ENCODE assay signal across 20 cellular contexts in genomic region chr6:142246960-142247359, GRCh38.
A peak's percentile ranks its signal among the peaks of the same experiment; 100 is the strongest.
DNase-seq lines count a peak whose midpoint lies in the region; ATAC-seq and FAIRE-seq lines count a peak whose summit lies in the region.
"Had no signal": no experiment of that assay in that cellular context is flagged by ENCODE, and none has a peak within 500 bp of the region (broad histone marks: within the 10 kb centered on the region; RNA-seq: fewer than 3 reads in every experiment).

No MANE protein-coding gene starts in this region.

- FAIRE-seq in HTR-8/SVneo (lab: Jason Lieb, UNC): no peak
- FAIRE-seq: G401.6 had no signal

- H3K27ac Mint-ChIP-seq in activated naive CD8-positive, alpha-beta T cell treated with anti-CD3 and anti-CD28 coated beads, Interleukin-2, amount 50 U/mL, for 24 hours: no peak overlapping the region
- H3K27ac Mint-ChIP-seq: activated CD4-positive, alpha-beta T cell treated with anti-CD3 and anti-CD28 coated beads, Interleukin-2, amount 10 ng/mL, durations not matched to agents 24 days and 14 days; activated naive CD8-positive, alpha-beta T cell treated with anti-CD3 and anti-CD28 coated beads, Interleukin-2, amount 10 ng/mL, durations not matched to agents 7 days and 5 days; type B pancreatic cell had no signal

- ATAC-seq in GM18519 (IDR thresholded peaks at IDR 0.05; ENCODE audit: low FRiP score, unreplicated experiment) (peak; percentile 73), GM21367 (IDR thresholded peaks at IDR 0.05; ENCODE audit: unreplicated experiment) (peak; percentile 46), HG02884 (IDR thresholded peaks at IDR 0.05; ENCODE audit: unreplicated experiment) (peak; percentile 86), HG03521 (IDR thresholded peaks at IDR 0.05; ENCODE audit: unreplicated experiment) (peak; percentile 51)
- no peak for ATAC-seq in activated naive CD8-positive, alpha-beta T cell treated with anti-CD3 and anti-CD28 coated beads, Interleukin-2, amount 50 U/mL, for 24 hours

- H3K27me3 Mint-ChIP-seq in activated naive CD8-positive, alpha-beta T cell treated with anti-CD3 and anti-CD28 coated beads, Interleukin-2, amount 50 U/mL, for 24 hours: no peaks in the 10 kb centered on the region
- H3K27me3 Mint-ChIP-seq: type B pancreatic cell had no signal

- no peak overlapping the region for H3K4me3 Mint-ChIP-seq in activated naive CD8-positive, alpha-beta T cell treated with anti-CD3 and anti-CD28 coated beads, Interleukin-2, amount 50 U/mL, for 24 hours
- H3K4me3 Mint-ChIP-seq: activated CD4-positive, alpha-beta T cell treated with anti-CD3 and anti-CD28 coated beads, Interleukin-2, amount 10 ng/mL, durations not matched to agents 24 days and 14 days; activated naive CD8-positive, alpha-beta T cell treated with anti-CD3 and anti-CD28 coated beads, Interleukin-2, amount 10 ng/mL, durations not matched to agents 7 days and 5 days; type B pancreatic cell had no signal

- H3K4me1 Mint-ChIP-seq in activated naive CD8-positive, alpha-beta T cell treated with anti-CD3 and anti-CD28 coated beads, Interleukin-2, amount 50 U/mL, for 24 hours: no peaks in the 10 kb centered on the region
- H3K4me1 Mint-ChIP-seq: activated CD4-positive, alpha-beta T cell treated with anti-CD3 and anti-CD28 coated beads, Interleukin-2, amount 10 ng/mL, durations not matched to agents 24 days and 14 days; activated naive CD8-positive, alpha-beta T cell treated with anti-CD3 and anti-CD28 coated beads, Interleukin-2, amount 10 ng/mL, durations not matched to agents 7 days and 5 days had no signal

- no peaks in the 10 kb centered on the region for H3K36me3 Mint-ChIP-seq in activated naive CD8-positive, alpha-beta T cell treated with anti-CD3 and anti-CD28 coated beads, Interleukin-2, amount 50 U/mL, for 24 hours (ENCODE audit: low read depth)
- H3K36me3 Mint-ChIP-seq: activated naive CD8-positive, alpha-beta T cell treated with anti-CD3 and anti-CD28 coated beads, Interleukin-2, amount 10 ng/mL, durations not matched to agents 7 days and 5 days; type B pancreatic cell had no signal

- H3K9me3 Mint-ChIP-seq in activated naive CD8-positive, alpha-beta T cell treated with anti-CD3 and anti-CD28 coated beads, Interleukin-2, amount 50 U/mL, for 24 hours: no peaks in the 10 kb centered on the region
- H3K9me3 Mint-ChIP-seq: activated CD4-positive, alpha-beta T cell treated with anti-CD3 and anti-CD28 coated beads, Interleukin-2, amount 10 ng/mL, durations not matched to agents 24 days and 14 days; activated naive CD8-positive, alpha-beta T cell treated with anti-CD3 and anti-CD28 coated beads, Interleukin-2, amount 10 ng/mL, durations not matched to agents 7 days and 5 days; type B pancreatic cell had no signal

- DNase-seq in activated naive CD8-positive, alpha-beta T cell treated with anti-CD3 and anti-CD28 coated beads, Interleukin-2, amount 50 U/mL, for 24 hours: no peak
- DNase-seq in HTR-8/SVneo (ENCODE audit: insufficient read length, low spot score) (no peak), D341Med (ENCODE audit: low spot score) (no peak), midbrain (lab: John Stamatoyannopoulos, UW) (no peak)
- DNase-seq: activated CD4-positive, alpha-beta T cell treated with anti-CD3 and anti-CD28 coated beads, Interleukin-2, amount 10 ng/mL, durations not matched to agents 24 days and 14 days; activated naive CD8-positive, alpha-beta T cell treated with anti-CD3 and anti-CD28 coated beads, Interleukin-2, amount 10 ng/mL, durations not matched to agents 7 days and 5 days; activated T-cell treated with anti-CD3 and anti-CD28 coated beads, Interleukin-2, amount 50 U/mL, for 1 hour; hypothalamus; KG1; NCI-H1417 treated with DMSO at 0.1 percent for 48 hours; NCI-H446; SJCRH30; stimulated activated CD4-positive, alpha-beta T cell treated with anti-CD3 and anti-CD28 coated beads, Interleukin-4, amount 100 ng/mL, for 4 hours; T-helper 9 cell had no signal
